ENCODE assay signal across 12 cellular contexts in genomic region chr2:19667085-19667484, GRCh38.
DNase-seq lines count a peak whose midpoint lies in the region; ATAC-seq and TF ChIP-seq lines count a peak whose summit lies in the region.
"Had no signal": no experiment of that assay in that cellular context is flagged by ENCODE, and none has a peak within 500 bp of the region (broad histone marks: within the 10 kb centered on the region; RNA-seq: fewer than 3 reads in every experiment).

No MANE protein-coding gene starts in this region.

- 45 to 64% methylated on average over 3 of the region's 3 CpGs for WGBS in testis, 2 donors

- H3K4me1 ChIP-seq in testis, result peaks cover 6% of the 10 kb centered on the region
- H3K4me1 ChIP-seq in BE2C, result no peaks in the 10 kb centered on the region

- no peaks in the 10 kb centered on the region for H3K27me3 ChIP-seq in testis
- H3K27me3 ChIP-seq in BE2C, result peaks cover 18% of the 10 kb centered on the region
- H3K27me3 ChIP-seq: vagina had no signal

- DNase-seq in AG04449 (ENCODE audit: low read depth, low spot score) (no peak), HT-29 (ENCODE audit: low spot score) (peak; percentile 61), iris pigment epithelial cell (ENCODE audit: low read depth) (peak; percentile 68), testis (no peak), OCI-M2 (lab: John Stamatoyannopoulos, UW; ENCODE audit: unreplicated experiment) (no peak), BE2C (no peak)
- DNase-seq: activated CD8-positive, alpha-beta memory T cell treated with anti-CD3 and anti-CD28 coated beads, Interleukin-2, amount 50 U/mL, for 48 hours; midbrain; RPMI8226 had no signal

- TF ChIP-seq CTCF in AG04449 (IDR thresholded peaks at IDR 0.05; ENCODE audit: insufficient read depth, low read length, missing control alignments) (peak; percentile 38), VCaP (conservative IDR thresholded peaks at IDR 0.05) (peak; percentile 61), testis (IDR thresholded peaks at IDR 0.05) (no peak), BE2C (IDR thresholded peaks at IDR 0.05; ENCODE audit: low read depth, low read length) (no peak)

- no peaks in the 10 kb centered on the region for H3K36me3 ChIP-seq in testis (ENCODE audit: low read depth, missing control alignments)
- no peaks in the 10 kb centered on the region for H3K36me3 ChIP-seq in BE2C
- H3K36me3 ChIP-seq: vagina had no signal

- TF ChIP-seq POLR2A in testis (IDR thresholded peaks at IDR 0.05), result no peak

- CTCF ChIA-PET in AG04449 (lab: Yijun Ruan, JAX), result interaction anchor here (0.6 to 5.6 kb wide), 17 partner anchors 9 to 1150 kb away, joined by 3 to 104 read pairs (median 5); no protein-coding TSS in a partner anchor

- POLR2A ChIA-PET in AG04449 (lab: Yijun Ruan, JAX), result no interaction called here

- no peak for ATAC-seq in HG02678 (IDR thresholded peaks at IDR 0.05; ENCODE audit: unreplicated experiment)

- H3K4me3 ChIP-seq in AG04449 (ENCODE audit: low read depth, low read length) (no peak overlapping the region), testis (no peak overlapping the region), BE2C (ENCODE audit: low read depth, low read length) (no peak overlapping the region)
- H3K4me3 ChIP-seq: vagina had no signal

- intact Hi-C loops in testis (cut with DNase I; ENCODE audit: low total_unique reads), result no loop called here

- H3K9me3 ChIP-seq in testis (no peaks in the 10 kb centered on the region), BE2C (no peaks in the 10 kb centered on the region)
- H3K9me3 ChIP-seq: vagina had no signal

- H3K27ac ChIP-seq in VCaP (peak overlapping the region; percentile 58), testis (no peak overlapping the region)
- H3K27ac ChIP-seq: vagina had no signal

Comparison
In these comparisons a context has a peak if more than half of its experiments do, and no peak if none do; other contexts are left out.
1. DNase-seq: peak in HT-29 (single experiment) and iris pigment epithelial cell (single experiment); none in AG04449 (single experiment), testis (single experiment), OCI-M2 (single experiment) and BE2C (single experiment).
2. CTCF ChIP-seq: peak in AG04449 (single experiment) and VCaP (single experiment); none in testis (0 of 3) and BE2C (single experiment).